ENCODE assay signal across 8 cellular contexts in the genomic region with DNA sequence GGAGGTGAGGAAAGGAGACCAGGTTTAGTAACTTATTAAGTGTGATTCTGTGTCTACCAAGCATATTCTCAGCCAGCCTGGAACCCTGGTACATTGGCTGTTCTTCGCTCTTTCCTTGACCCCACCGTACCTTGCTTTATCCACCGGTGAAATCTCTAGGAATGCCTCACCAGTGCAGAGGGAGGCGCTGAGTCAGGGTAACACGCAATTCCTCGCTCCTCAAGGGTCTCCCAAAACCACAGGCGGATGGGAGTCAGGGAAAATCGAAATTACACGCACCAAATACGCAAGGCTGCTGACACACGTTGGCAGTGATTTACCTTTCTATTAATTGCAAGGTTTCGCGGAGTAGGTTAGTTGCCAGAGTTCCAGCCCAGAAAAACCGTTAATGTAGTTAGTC. TPM values are rescaled to one million over a fixed set of nuclear protein-coding genes. Genes with fewer than 3 reads are reported as not detected.
DNase-seq lines count a peak whose midpoint lies in the region; ATAC-seq and FAIRE-seq lines count a peak whose summit lies in the region.

No MANE protein-coding gene starts in this region.

- H3K4me3 ChIP-seq in mononuclear cell (ENCODE audit: low read length): peak overlapping the region; percentile 97

- no peaks in the 10 kb centered on the region for H3K9me3 Mint-ChIP-seq in T-helper 1 cell treated with Interleukin-12 subunit alpha and Interleukin-12 subunit beta and Interleukin-4 antibody, amounts not matched to agents 30 μg/mL and 1 μg/mL, for 36 hours

- no peaks in the 10 kb centered on the region for H3K27me3 Mint-ChIP-seq in T-helper 1 cell treated with Interleukin-12 subunit alpha and Interleukin-12 subunit beta and Interleukin-4 antibody, amounts not matched to agents 30 μg/mL and 1 μg/mL, for 36 hours (ENCODE audit: low read depth)

- FAIRE-seq in RCC 7860 (lab: Jason Lieb, UNC) (no peak), frontal cortex (lab: Jason Lieb, UNC) (no peak)

- no peaks in the 10 kb centered on the region for H3K27me3 ChIP-seq in mononuclear cell (ENCODE audit: insufficient read depth, low read length)

- peaks cover 5% of the 10 kb centered on the region for H3K36me3 Mint-ChIP-seq in T-helper 1 cell treated with Interleukin-12 subunit alpha and Interleukin-12 subunit beta and Interleukin-4 antibody, amounts not matched to agents 30 μg/mL and 1 μg/mL, for 36 hours (ENCODE audit: low read depth)

- DNase-seq in T-helper 1 cell (no peak), RCC 7860 (ENCODE audit: low spot score) (peak; percentile 70), frontal cortex (ENCODE audit: low spot score in 2 of 2) (no peak)
- peak; percentile 3 for DNase-seq in effector CD4-positive, alpha-beta T cell
- DNase-seq in activated CD8-positive, alpha-beta memory T cell treated with anti-CD3 and anti-CD28 coated beads for 24 hours: no peak

- H3K9me3 ChIP-seq in mononuclear cell (ENCODE audit: low read depth, low read length): no peaks in the 10 kb centered on the region

- peak overlapping the region; percentile 92 for H3K4me3 Mint-ChIP-seq in T-helper 1 cell treated with Interleukin-12 subunit alpha and Interleukin-12 subunit beta and Interleukin-4 antibody, amounts not matched to agents 30 μg/mL and 1 μg/mL, for 36 hours

- peaks cover 46% of the 10 kb centered on the region for H3K4me1 ChIP-seq in mononuclear cell (ENCODE audit: insufficient read depth, low read length)

- peaks cover 46% of the 10 kb centered on the region for H3K4me1 Mint-ChIP-seq in T-helper 1 cell treated with Interleukin-12 subunit alpha and Interleukin-12 subunit beta and Interleukin-4 antibody, amounts not matched to agents 30 μg/mL and 1 μg/mL, for 36 hours (ENCODE audit: low read depth)

- no peak for ATAC-seq in HG03135 (IDR thresholded peaks at IDR 0.05; ENCODE audit: unreplicated experiment)

- H3K27ac Mint-ChIP-seq in T-helper 1 cell treated with Interleukin-12 subunit alpha and Interleukin-12 subunit beta and Interleukin-4 antibody, amounts not matched to agents 30 μg/mL and 1 μg/mL, for 36 hours: peak overlapping the region; percentile 37

RNA-seq across cellular contexts. Expression of a gene that starts 0.8 kb away (rescaled TPM):
- total RNA-seq in mononuclear cell (5.0 TPM), frontal cortex (16.7 TPM)

RNA-seq across cellular contexts. Expression of a gene that starts 1.0 kb away (rescaled TPM):
- total RNA-seq in mononuclear cell (41.5 TPM), frontal cortex (57.5 TPM)

RNA-seq across cellular contexts. Expression of a gene that starts 18.2 kb away (rescaled TPM):
- total RNA-seq in mononuclear cell (0.63 TPM), frontal cortex (5.3 TPM)

Comparison
In these comparisons a context has a peak if more than half of its experiments do, and no peak if none do; other contexts are left out.
1. DNase-seq: peak in RCC 7860 (single experiment) and effector CD4-positive, alpha-beta T cell (single experiment); none in T-helper 1 cell (0 of 5), frontal cortex (0 of 2) and activated CD8-positive, alpha-beta memory T cell treated with anti-CD3 and anti-CD28 coated beads for 24 hours (single experiment).